ENCODE assay signal across 1 cellular context in the genomic region with DNA sequence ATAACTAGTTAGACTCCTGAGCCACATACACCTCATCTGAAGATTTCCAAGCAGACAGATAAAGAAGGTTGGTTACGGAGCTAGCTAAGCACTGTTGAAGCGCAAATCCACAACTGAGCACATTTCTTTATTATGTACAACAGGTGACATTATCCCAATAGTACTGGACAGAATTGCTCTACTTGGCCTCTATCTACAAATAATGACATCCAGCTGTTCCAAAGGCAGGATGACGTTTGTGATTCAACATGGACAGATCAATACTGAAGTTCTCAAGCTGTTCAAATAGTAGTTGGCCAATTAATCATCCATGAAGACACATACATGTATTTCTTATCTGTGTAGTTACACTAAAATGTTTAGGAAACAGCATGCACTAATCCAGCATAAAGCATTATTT.
TF ChIP-seq lines count a peak whose summit lies in the region.

No MANE protein-coding gene starts in this region.

TF ChIP-seq in IMR-90, 13 proteins besides CTCF, POLR2A, EP300 and RAD21 (continued from another document):
- TF ChIP-seq CEBPB (IDR thresholded peaks at IDR 0.05; ENCODE audit: low read depth, low read length) (no peak), MXI1 (IDR thresholded peaks at IDR 0.05; ENCODE audit: borderline replicate concordance, low read depth, low read length) (no peak), MAFK (IDR thresholded peaks at IDR 0.05; ENCODE audit: low read depth, low read length) (no peak), NFE2L2 (IDR thresholded peaks at IDR 0.05; ENCODE audit: low read depth, low read length) (no peak)
- TF ChIP-seq, protein P1, sequence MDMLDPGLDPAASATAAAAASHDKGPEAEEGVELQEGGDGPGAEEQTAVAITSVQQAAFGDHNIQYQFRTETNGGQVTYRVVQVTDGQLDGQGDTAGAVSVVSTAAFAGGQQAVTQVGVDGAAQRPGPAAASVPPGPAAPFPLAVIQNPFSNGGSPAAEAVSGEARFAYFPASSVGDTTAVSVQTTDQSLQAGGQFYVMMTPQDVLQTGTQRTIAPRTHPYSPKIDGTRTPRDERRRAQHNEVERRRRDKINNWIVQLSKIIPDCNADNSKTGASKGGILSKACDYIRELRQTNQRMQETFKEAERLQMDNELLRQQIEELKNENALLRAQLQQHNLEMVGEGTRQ (IDR thresholded peaks at IDR 0.05; ENCODE audit: low read depth, low read length), result no peak
TF ChIP-seq in IMR-90: peak in this region for 0.
